ENCODE assay signal across 24 cellular contexts in the genomic region with DNA sequence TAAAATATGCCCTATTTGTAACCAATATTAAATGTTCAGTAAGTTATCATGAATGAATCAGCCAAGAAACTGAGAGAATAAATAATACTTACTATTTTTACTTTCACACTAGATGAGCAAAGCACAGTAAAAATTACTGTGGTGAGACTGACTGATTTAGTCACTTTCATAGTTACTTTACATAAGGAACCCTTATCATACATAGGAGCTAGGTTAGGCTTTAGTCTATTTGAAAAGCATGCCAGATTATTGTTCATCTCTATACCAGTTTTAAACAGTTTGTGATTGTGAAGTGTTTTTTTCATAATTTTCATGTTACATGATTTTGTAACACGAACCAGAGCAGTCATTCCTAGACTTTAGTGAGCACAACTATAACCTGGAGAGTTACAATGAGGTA.
"Had no signal": no experiment of that assay in that cellular context is flagged by ENCODE, and none has a peak within 500 bp of the region (broad histone marks: within the 10 kb centered on the region; RNA-seq: fewer than 3 reads in every experiment).

No MANE protein-coding gene starts in this region.

- H2AFZ ChIP-seq: hepatocyte had no signal

- H3K36me3 ChIP-seq: esophagus muscularis mucosa, gastroesophageal sphincter, heart left ventricle, left ventricle myocardium inferior, lower lobe of right lung had no signal

- H3K27me3 Mint-ChIP-seq: naive B cell had no signal

- H3K27ac ChIP-seq: coronary artery, dorsolateral prefrontal cortex, esophagus muscularis mucosa, foreskin keratinocyte, gastroesophageal sphincter, heart left ventricle, hepatocyte, left ventricle myocardium inferior, lower lobe of right lung had no signal

- DNase-seq: dermis blood vessel endothelial cell; dorsolateral prefrontal cortex; effector CD4-positive, alpha-beta T cell; effector memory CD4-positive, alpha-beta T cell; foreskin keratinocyte; heart left ventricle; hypothalamus; immature natural killer cell; islet precursor cell; kidney; kidney glomerular epithelial cell; left colon; left ventricle myocardium inferior; lower lobe of right lung; mesenchymal stem cell; mucosa of descending colon; naive B cell; naive thymus-derived CD8-positive, alpha-beta T cell had no signal

- H3K9me3 ChIP-seq: esophagus muscularis mucosa, gastroesophageal sphincter, heart left ventricle, left ventricle myocardium inferior, lower lobe of right lung, mucosa of descending colon had no signal

- H3K27me3 ChIP-seq: dorsolateral prefrontal cortex, esophagus muscularis mucosa, foreskin keratinocyte, gastroesophageal sphincter, heart left ventricle, hepatocyte had no signal

- H3K4me1 ChIP-seq: esophagus muscularis mucosa, gastroesophageal sphincter, heart left ventricle, left ventricle myocardium inferior, lower lobe of right lung had no signal

- H3K4me3 Mint-ChIP-seq: immature natural killer cell; mesothelial cell of epicardium; naive B cell; naive thymus-derived CD8-positive, alpha-beta T cell had no signal

- H3K4me3 ChIP-seq: coronary artery, dorsolateral prefrontal cortex, esophagus muscularis mucosa, gastroesophageal sphincter, heart left ventricle, hepatocyte, left ventricle myocardium inferior, lower lobe of right lung, mucosa of descending colon had no signal

- H3K27ac Mint-ChIP-seq: immature natural killer cell; mesothelial cell of epicardium; naive B cell; naive thymus-derived CD8-positive, alpha-beta T cell had no signal

- H3K4me1 Mint-ChIP-seq: immature natural killer cell, naive B cell had no signal

- ATAC-seq: foreskin keratinocyte; gastroesophageal sphincter; heart left ventricle; left colon; left lobe of liver; lower lobe of right lung; mucosa of descending colon; naive thymus-derived CD8-positive, alpha-beta T cell had no signal

- H3K79me2 ChIP-seq: hepatocyte had no signal

- H3K4me2 ChIP-seq: hepatocyte had no signal

- H3K36me3 Mint-ChIP-seq: immature natural killer cell; mesothelial cell of epicardium; naive B cell; naive thymus-derived CD8-positive, alpha-beta T cell had no signal
